ENCODE assay signal across 1 cellular context in the genomic region with DNA sequence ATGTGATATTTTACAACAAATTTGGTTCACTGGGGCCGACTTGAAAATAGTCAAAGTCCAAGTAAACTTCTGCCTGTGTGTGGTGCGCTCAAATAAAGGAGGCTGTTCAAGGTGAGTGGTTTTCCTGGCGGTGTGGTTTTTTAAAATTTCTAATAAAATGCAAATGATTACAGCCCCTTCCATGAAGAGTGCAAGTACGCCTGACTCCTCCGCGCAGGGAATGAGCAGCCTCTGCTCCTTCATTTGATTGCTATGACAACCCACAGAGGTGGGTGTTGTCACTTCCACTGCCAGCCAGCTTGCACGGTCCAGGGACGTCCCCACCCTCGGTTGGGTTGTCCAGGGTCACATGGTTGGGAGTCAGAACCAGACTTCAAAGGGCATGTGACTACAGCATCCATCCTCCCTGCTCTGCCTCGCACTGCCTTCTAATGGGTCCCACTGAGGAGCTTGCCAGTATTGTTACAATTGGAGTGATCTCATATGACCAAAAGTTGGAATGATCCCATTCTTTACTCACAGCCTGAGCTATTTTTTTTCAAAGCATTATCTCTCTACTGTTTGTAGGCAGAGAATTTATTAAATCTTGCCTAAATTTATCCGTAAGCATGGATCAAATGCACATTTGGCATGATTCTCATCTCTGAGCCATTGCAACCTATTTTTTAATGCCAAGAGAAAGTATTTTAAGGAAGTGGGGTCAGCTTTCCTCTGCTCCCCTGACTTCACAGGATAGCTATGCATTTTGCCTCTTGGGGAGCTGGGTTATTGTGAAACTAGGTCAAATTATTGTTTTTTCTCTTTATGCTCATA.
TF ChIP-seq lines count a peak whose summit lies in the region.

No MANE protein-coding gene starts in this region.

TF ChIP-seq in SK-N-SH treated with all-trans-retinoic acid at 6 μM for 48 hours, 23 proteins besides CTCF, POLR2A, EP300 and RAD21 (continued from another document):
- no peak for TF ChIP-seq ZNF8 (CRISPR knock-in tag; IDR thresholded peaks at IDR 0.05)
- TF ChIP-seq, protein P1, sequence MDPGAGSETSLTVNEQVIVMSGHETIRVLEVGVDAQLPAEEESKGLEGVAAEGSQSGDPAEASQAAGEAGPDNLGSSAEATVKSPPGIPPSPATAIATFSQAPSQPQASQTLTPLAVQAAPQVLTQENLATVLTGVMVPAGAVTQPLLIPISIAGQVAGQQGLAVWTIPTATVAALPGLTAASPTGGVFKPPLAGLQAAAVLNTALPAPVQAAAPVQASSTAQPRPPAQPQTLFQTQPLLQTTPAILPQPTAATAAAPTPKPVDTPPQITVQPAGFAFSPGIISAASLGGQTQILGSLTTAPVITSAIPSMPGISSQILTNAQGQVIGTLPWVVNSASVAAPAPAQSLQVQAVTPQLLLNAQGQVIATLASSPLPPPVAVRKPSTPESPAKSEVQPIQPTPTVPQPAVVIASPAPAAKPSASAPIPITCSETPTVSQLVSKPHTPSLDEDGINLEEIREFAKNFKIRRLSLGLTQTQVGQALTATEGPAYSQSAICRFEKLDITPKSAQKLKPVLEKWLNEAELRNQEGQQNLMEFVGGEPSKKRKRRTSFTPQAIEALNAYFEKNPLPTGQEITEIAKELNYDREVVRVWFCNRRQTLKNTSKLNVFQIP (CRISPR knock-in tag; IDR thresholded peaks at IDR 0.05; ENCODE audit: borderline replicate concordance, low read depth), result no peak
